ENCODE assay signal across 1 cellular context in the genomic region with DNA sequence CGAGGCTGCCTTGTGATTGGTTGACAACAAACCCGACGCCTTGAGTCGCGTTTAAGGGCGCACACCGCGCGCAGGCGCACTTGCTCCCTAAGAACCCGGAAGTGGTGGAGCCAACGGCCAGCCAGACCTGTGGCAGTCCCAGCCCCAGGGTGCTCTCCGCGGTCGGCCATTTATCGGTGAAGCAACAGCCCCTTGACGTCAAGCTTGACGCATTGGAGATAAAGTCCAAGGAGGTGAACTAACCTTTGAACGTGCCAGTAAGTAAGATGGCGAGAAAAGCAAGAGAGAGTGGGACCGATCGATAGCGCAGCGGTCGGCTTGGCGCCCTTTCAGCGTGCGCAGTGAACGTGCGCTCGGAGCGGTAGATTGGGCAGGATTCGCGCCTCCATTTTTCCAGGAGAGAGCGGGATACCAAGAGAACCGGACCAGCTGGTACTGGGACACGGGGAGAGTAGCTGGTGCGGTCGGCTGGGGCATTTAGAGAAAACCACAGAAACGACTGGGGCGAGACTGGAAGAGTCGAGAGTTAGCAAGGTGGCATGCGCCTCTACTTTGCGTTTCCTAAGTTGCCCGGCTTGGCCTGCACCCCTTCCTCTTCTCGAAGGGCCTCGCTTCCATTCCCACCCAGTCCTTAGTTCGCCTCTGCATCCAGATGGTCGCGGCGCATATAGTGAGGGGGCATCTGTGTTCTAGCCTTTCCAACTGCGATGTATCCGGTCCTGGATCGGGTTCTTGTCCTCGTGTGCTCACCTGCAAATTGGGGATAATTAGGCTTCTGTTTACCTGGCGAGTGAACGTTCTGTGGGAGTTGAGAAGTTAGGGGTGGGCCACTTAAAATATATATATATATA.
TF ChIP-seq lines count a peak whose summit lies in the region.

A gene (plus strand): TSS at position 364 of the 851 bp plus-strand sequence. CDS start 2,908 bp downstream, outside the sequence.

TF ChIP-seq in WTC11, 78 proteins besides CTCF, POLR2A, EP300 and RAD21 (continued from another document):
- TF ChIP-seq, protein P1, sequence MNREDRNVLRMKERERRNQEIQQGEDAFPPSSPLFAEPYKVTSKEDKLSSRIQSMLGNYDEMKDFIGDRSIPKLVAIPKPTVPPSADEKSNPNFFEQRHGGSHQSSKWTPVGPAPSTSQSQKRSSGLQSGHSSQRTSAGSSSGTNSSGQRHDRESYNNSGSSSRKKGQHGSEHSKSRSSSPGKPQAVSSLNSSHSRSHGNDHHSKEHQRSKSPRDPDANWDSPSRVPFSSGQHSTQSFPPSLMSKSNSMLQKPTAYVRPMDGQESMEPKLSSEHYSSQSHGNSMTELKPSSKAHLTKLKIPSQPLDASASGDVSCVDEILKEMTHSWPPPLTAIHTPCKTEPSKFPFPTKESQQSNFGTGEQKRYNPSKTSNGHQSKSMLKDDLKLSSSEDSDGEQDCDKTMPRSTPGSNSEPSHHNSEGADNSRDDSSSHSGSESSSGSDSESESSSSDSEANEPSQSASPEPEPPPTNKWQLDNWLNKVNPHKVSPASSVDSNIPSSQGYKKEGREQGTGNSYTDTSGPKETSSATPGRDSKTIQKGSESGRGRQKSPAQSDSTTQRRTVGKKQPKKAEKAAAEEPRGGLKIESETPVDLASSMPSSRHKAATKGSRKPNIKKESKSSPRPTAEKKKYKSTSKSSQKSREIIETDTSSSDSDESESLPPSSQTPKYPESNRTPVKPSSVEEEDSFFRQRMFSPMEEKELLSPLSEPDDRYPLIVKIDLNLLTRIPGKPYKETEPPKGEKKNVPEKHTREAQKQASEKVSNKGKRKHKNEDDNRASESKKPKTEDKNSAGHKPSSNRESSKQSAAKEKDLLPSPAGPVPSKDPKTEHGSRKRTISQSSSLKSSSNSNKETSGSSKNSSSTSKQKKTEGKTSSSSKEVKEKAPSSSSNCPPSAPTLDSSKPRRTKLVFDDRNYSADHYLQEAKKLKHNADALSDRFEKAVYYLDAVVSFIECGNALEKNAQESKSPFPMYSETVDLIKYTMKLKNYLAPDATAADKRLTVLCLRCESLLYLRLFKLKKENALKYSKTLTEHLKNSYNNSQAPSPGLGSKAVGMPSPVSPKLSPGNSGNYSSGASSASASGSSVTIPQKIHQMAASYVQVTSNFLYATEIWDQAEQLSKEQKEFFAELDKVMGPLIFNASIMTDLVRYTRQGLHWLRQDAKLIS (CRISPR knock-in tag; IDR thresholded peaks at IDR 0.05; ENCODE audit: borderline replicate concordance): no peak
- no peak for TF ChIP-seq ZNF232 (CRISPR knock-in tag; IDR thresholded peaks at IDR 0.05)
- TF ChIP-seq SP1 (CRISPR knock-in tag; conservative IDR thresholded peaks at IDR 0.05): no peak
- peak; percentile 76; the same call in 1 of the 2 replicates for TF ChIP-seq ETV6 (CRISPR knock-in tag; IDR thresholded peaks at IDR 0.05)
- peak; percentile 83 for TF ChIP-seq ZNF423 (CRISPR knock-in tag; IDR thresholded peaks at IDR 0.05)
- TF ChIP-seq, protein P2, sequence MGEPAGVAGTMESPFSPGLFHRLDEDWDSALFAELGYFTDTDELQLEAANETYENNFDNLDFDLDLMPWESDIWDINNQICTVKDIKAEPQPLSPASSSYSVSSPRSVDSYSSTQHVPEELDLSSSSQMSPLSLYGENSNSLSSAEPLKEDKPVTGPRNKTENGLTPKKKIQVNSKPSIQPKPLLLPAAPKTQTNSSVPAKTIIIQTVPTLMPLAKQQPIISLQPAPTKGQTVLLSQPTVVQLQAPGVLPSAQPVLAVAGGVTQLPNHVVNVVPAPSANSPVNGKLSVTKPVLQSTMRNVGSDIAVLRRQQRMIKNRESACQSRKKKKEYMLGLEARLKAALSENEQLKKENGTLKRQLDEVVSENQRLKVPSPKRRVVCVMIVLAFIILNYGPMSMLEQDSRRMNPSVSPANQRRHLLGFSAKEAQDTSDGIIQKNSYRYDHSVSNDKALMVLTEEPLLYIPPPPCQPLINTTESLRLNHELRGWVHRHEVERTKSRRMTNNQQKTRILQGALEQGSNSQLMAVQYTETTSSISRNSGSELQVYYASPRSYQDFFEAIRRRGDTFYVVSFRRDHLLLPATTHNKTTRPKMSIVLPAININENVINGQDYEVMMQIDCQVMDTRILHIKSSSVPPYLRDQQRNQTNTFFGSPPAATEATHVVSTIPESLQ (CRISPR knock-in tag; IDR thresholded peaks at IDR 0.05): no peak
- TF ChIP-seq, protein P3, sequence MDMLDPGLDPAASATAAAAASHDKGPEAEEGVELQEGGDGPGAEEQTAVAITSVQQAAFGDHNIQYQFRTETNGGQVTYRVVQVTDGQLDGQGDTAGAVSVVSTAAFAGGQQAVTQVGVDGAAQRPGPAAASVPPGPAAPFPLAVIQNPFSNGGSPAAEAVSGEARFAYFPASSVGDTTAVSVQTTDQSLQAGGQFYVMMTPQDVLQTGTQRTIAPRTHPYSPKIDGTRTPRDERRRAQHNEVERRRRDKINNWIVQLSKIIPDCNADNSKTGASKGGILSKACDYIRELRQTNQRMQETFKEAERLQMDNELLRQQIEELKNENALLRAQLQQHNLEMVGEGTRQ (CRISPR knock-in tag; IDR thresholded peaks at IDR 0.05): no peak
- TF ChIP-seq, protein P4, sequence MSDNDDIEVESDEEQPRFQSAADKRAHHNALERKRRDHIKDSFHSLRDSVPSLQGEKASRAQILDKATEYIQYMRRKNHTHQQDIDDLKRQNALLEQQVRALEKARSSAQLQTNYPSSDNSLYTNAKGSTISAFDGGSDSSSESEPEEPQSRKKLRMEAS (CRISPR knock-in tag; IDR thresholded peaks at IDR 0.05): peak; percentile 89
- peak; percentile 99 for TF ChIP-seq MYBL2 (CRISPR knock-in tag; IDR thresholded peaks at IDR 0.05)
- TF ChIP-seq, protein P5, sequence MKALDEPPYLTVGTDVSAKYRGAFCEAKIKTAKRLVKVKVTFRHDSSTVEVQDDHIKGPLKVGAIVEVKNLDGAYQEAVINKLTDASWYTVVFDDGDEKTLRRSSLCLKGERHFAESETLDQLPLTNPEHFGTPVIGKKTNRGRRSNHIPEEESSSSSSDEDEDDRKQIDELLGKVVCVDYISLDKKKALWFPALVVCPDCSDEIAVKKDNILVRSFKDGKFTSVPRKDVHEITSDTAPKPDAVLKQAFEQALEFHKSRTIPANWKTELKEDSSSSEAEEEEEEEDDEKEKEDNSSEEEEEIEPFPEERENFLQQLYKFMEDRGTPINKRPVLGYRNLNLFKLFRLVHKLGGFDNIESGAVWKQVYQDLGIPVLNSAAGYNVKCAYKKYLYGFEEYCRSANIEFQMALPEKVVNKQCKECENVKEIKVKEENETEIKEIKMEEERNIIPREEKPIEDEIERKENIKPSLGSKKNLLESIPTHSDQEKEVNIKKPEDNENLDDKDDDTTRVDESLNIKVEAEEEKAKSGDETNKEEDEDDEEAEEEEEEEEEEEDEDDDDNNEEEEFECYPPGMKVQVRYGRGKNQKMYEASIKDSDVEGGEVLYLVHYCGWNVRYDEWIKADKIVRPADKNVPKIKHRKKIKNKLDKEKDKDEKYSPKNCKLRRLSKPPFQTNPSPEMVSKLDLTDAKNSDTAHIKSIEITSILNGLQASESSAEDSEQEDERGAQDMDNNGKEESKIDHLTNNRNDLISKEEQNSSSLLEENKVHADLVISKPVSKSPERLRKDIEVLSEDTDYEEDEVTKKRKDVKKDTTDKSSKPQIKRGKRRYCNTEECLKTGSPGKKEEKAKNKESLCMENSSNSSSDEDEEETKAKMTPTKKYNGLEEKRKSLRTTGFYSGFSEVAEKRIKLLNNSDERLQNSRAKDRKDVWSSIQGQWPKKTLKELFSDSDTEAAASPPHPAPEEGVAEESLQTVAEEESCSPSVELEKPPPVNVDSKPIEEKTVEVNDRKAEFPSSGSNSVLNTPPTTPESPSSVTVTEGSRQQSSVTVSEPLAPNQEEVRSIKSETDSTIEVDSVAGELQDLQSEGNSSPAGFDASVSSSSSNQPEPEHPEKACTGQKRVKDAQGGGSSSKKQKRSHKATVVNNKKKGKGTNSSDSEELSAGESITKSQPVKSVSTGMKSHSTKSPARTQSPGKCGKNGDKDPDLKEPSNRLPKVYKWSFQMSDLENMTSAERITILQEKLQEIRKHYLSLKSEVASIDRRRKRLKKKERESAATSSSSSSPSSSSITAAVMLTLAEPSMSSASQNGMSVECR (CRISPR knock-in tag; IDR thresholded peaks at IDR 0.05; ENCODE audit: borderline replicate concordance): peak; percentile 45; the same call in 1 of the 2 replicates
- TF ChIP-seq, protein P6, sequence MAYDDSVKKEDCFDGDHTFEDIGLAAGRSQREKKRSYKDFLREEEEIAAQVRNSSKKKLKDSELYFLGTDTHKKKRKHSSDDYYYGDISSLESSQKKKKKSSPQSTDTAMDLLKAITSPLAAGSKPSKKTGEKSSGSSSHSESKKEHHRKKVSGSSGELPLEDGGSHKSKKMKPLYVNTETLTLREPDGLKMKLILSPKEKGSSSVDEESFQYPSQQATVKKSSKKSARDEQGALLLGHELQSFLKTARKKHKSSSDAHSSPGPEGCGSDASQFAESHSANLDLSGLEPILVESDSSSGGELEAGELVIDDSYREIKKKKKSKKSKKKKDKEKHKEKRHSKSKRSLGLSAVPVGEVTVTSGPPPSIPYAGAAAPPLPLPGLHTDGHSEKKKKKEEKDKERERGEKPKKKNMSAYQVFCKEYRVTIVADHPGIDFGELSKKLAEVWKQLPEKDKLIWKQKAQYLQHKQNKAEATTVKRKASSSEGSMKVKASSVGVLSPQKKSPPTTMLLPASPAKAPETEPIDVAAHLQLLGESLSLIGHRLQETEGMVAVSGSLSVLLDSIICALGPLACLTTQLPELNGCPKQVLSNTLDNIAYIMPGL (CRISPR knock-in tag; IDR thresholded peaks at IDR 0.05): peak; percentile 47; the same call in 1 of the 2 replicates
- TF ChIP-seq, protein P7, sequence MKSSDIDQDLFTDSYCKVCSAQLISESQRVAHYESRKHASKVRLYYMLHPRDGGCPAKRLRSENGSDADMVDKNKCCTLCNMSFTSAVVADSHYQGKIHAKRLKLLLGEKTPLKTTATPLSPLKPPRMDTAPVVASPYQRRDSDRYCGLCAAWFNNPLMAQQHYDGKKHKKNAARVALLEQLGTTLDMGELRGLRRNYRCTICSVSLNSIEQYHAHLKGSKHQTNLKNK (CRISPR knock-in tag; IDR thresholded peaks at IDR 0.05): no peak
- peak; percentile 85 for TF ChIP-seq GABPB1 (CRISPR knock-in tag; IDR thresholded peaks at IDR 0.05)
- TF ChIP-seq, protein P8, sequence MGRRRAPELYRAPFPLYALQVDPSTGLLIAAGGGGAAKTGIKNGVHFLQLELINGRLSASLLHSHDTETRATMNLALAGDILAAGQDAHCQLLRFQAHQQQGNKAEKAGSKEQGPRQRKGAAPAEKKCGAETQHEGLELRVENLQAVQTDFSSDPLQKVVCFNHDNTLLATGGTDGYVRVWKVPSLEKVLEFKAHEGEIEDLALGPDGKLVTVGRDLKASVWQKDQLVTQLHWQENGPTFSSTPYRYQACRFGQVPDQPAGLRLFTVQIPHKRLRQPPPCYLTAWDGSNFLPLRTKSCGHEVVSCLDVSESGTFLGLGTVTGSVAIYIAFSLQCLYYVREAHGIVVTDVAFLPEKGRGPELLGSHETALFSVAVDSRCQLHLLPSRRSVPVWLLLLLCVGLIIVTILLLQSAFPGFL (CRISPR knock-in tag; IDR thresholded peaks at IDR 0.05; ENCODE audit: borderline replicate concordance): peak; percentile 87; the same call in 1 of the 2 replicates
- no peak for TF ChIP-seq EMX1 (CRISPR knock-in tag; IDR thresholded peaks at IDR 0.05)
